ENCODE assay signal across 8 cellular contexts in genomic region chr3:13069495-13069894, GRCh38. TPM values are rescaled to one million over a fixed set of nuclear protein-coding genes. Genes with fewer than 3 reads are reported as not detected.
DNase-seq lines count a peak whose midpoint lies in the region; ATAC-seq and TF ChIP-seq lines count a peak whose summit lies in the region.

No MANE protein-coding gene starts in this region.

- H3K9me3 ChIP-seq in T-helper 17 cell (ENCODE audit: control insufficient read depth, low read length, poor library complexity, severe bottlenecking) (no peaks in the 10 kb centered on the region), colonic mucosa (no peaks in the 10 kb centered on the region), endodermal cell (ENCODE audit: control insufficient read depth, low read length) (no peaks in the 10 kb centered on the region)

- ATAC-seq in GM18505 (IDR thresholded peaks at IDR 0.05; ENCODE audit: unreplicated experiment), result peak; percentile 42
- peak; percentile 55 for ATAC-seq in HG02623 (IDR thresholded peaks at IDR 0.05; ENCODE audit: unreplicated experiment)
- ATAC-seq in T-helper 17 cell, result peak; percentile 66
- peak; percentile 50 for ATAC-seq in naive B cell (ENCODE audit: low read depth in 2 of 2)

- DNase-seq in T-helper 17 cell (no peak), naive B cell (peak; percentile 69), colonic mucosa (no peak), endodermal cell (no peak), NCI-H2171 treated with DMSO at 0.1 percent for 48 hours (lab: John Stamatoyannopoulos, UW) (no peak), NCI-H187 treated with DMSO at 0.1 percent for 48 hours (lab: John Stamatoyannopoulos, UW) (no peak)

- 87% methylated on average over 3 of the region's 4 CpGs; no CpG with 5 or more reads in 1 of the 2 experiments for WGBS in endodermal cell (ENCODE audit: insufficient coverage in 1 of 2, insufficient read length in 1 of 2), 2 experiments

- peak; percentile 58 for TF ChIP-seq POLR2A in GM18505 (IDR thresholded peaks at IDR 0.05; ENCODE audit: borderline replicate concordance, extremely low read depth, insufficient read depth, insufficient read length)

- H3K27ac Mint-ChIP-seq in T-helper 17 cell (peak overlapping the region; percentile 80), naive B cell (peak overlapping the region; percentile 80 to 98 (median 94)), endodermal cell (no peak overlapping the region)

- peak overlapping the region; percentile 8 for H3K4me3 Mint-ChIP-seq in T-helper 17 cell
- peak overlapping the region; percentile 56 to 93 (median 78) for H3K4me3 Mint-ChIP-seq in naive B cell
- no peak overlapping the region for H3K4me3 Mint-ChIP-seq in endodermal cell

- no peak overlapping the region for H3K27ac ChIP-seq in colonic mucosa
- H3K27ac ChIP-seq in endodermal cell (ENCODE audit: low read depth, low read length), result no peak overlapping the region

- H3K9me3 Mint-ChIP-seq in naive B cell (no peaks in the 10 kb centered on the region), endodermal cell (no peaks in the 10 kb centered on the region)

- H3K4me1 Mint-ChIP-seq in T-helper 17 cell (peaks cover 16% of the 10 kb centered on the region), naive B cell (peaks cover 57 to 93% (median 92%) of the 10 kb centered on the region in 3 donors), endodermal cell (peaks cover 2% of the 10 kb centered on the region)

- no peaks in the 10 kb centered on the region for H3K36me3 Mint-ChIP-seq in T-helper 17 cell (ENCODE audit: low read depth)
- H3K36me3 Mint-ChIP-seq in naive B cell, result no peaks in the 10 kb centered on the region
- H3K36me3 Mint-ChIP-seq in endodermal cell (ENCODE audit: low read depth), result no peaks in the 10 kb centered on the region

- peaks cover 10% of the 10 kb centered on the region for H3K27me3 Mint-ChIP-seq in T-helper 17 cell
- no peaks in the 10 kb centered on the region for H3K27me3 Mint-ChIP-seq in naive B cell
- H3K27me3 Mint-ChIP-seq in endodermal cell (ENCODE audit: insufficient read depth), result peaks cover 20% of the 10 kb centered on the region

- H3K4me1 ChIP-seq in colonic mucosa (no peaks in the 10 kb centered on the region), endodermal cell (ENCODE audit: control insufficient read depth, insufficient read depth, low read length) (no peaks in the 10 kb centered on the region)

- TF ChIP-seq CTCF in colonic mucosa (IDR thresholded peaks at IDR 0.05), result no peak
- TF ChIP-seq CTCF in endodermal cell (conservative IDR thresholded peaks at IDR 0.05), result no peak

- intact Hi-C loops in colonic mucosa (cut with DNase I), result no loop called here

- H3K9ac ChIP-seq in colonic mucosa (ENCODE audit: low read depth in 2 of 2, low read length in 2 of 2), result no peak overlapping the region
- H3K9ac ChIP-seq in endodermal cell (ENCODE audit: extremely low read depth, low read length, poor library complexity, severe bottlenecking), result no peak overlapping the region

- no peaks in the 10 kb centered on the region for H3K36me3 ChIP-seq in colonic mucosa
- H3K36me3 ChIP-seq in endodermal cell (ENCODE audit: control insufficient read depth, insufficient read depth, low read length), result no peaks in the 10 kb centered on the region

- H3K27me3 ChIP-seq in colonic mucosa (peaks cover 19% of the 10 kb centered on the region), endodermal cell (ENCODE audit: control insufficient read depth, insufficient read depth, low read length, poor library complexity, severe bottlenecking) (peaks cover 28% of the 10 kb centered on the region)

- H3K4me3 ChIP-seq in colonic mucosa (no peak overlapping the region), endodermal cell (ENCODE audit: low read length) (no peak overlapping the region)

RNA-seq across cellular contexts. Expression of gene IQSEC1, which starts 3.7 kb away (rescaled TPM):
- total RNA-seq in T-helper 17 cell (100 to 1,000 TPM; 114 to 128 TPM), colonic mucosa (10 to 100 TPM; 14.8 to 19.2 TPM), endodermal cell (10 to 100 TPM; 22.7 to 24.5 TPM)
- polyA plus RNA-seq in naive B cell (ENCODE audit: low read depth in 6 of 6), result 10 to 100 TPM; 14.6 to 73.4 (median 36.9) TPM
- polyA plus RNA-seq in endodermal cell (2013, experiment 1 of 2), result 39.0 TPM
- polyA plus RNA-seq in endodermal cell (2013, experiment 2 of 2), result 38.9 TPM

Comparison
In these comparisons a context has a peak if more than half of its experiments do, and no peak if none do; other contexts are left out.
1. RNA of gene IQSEC1, which starts 3.7 kb away (total RNA-seq): 114 to 128 TPM in T-helper 17 cell; 22.7 to 24.5 TPM in endodermal cell and 14.8 to 19.2 TPM in colonic mucosa; every median in the first group is over 4 times any median in the second.
2. Peak in every context shown above with its lines, with median percentiles within 50 percentile points of each other: ATAC-seq.